1 cellular context compared by ENCODE assay signal in the genomic region with DNA sequence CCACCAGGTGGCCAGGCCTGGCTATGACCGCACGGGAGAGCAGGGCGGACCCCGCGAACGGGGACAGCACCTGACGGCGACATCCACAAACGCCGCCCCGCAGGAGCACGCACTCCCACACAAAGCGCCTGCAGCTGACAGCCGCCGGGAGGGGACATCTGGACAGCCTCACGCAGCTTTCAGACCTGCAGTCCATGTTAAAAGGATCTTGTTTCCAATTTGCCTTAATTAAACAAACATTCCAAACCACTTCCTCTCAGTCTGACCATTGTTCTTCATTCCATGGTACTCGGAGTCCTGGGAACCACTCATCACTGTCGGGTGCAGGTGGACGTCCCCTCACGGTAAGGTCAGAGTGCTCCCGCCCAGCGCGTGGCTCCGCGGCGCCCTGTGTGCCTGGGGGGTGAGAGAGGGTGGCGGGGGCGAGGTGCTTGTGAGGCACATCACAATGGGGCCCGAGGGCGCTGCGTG.
TF ChIP-seq lines count a peak whose summit lies in the region.

No MANE protein-coding gene starts in this region.

TF ChIP-seq in WTC11, 78 proteins besides CTCF, POLR2A, EP300 and RAD21 (continued from another document):
- TF ChIP-seq, protein P1, sequence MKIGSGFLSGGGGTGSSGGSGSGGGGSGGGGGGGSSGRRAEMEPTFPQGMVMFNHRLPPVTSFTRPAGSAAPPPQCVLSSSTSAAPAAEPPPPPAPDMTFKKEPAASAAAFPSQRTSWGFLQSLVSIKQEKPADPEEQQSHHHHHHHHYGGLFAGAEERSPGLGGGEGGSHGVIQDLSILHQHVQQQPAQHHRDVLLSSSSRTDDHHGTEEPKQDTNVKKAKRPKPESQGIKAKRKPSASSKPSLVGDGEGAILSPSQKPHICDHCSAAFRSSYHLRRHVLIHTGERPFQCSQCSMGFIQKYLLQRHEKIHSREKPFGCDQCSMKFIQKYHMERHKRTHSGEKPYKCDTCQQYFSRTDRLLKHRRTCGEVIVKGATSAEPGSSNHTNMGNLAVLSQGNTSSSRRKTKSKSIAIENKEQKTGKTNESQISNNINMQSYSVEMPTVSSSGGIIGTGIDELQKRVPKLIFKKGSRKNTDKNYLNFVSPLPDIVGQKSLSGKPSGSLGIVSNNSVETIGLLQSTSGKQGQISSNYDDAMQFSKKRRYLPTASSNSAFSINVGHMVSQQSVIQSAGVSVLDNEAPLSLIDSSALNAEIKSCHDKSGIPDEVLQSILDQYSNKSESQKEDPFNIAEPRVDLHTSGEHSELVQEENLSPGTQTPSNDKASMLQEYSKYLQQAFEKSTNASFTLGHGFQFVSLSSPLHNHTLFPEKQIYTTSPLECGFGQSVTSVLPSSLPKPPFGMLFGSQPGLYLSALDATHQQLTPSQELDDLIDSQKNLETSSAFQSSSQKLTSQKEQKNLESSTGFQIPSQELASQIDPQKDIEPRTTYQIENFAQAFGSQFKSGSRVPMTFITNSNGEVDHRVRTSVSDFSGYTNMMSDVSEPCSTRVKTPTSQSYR (CRISPR knock-in tag; IDR thresholded peaks at IDR 0.05), result no peak
- no peak for TF ChIP-seq ZNF423 (CRISPR knock-in tag; IDR thresholded peaks at IDR 0.05)
- no peak for TF ChIP-seq NR3C1 (CRISPR knock-in tag; conservative IDR thresholded peaks at IDR 0.05; ENCODE audit: low read depth)
- no peak for TF ChIP-seq GTF2I (CRISPR knock-in tag; conservative IDR thresholded peaks at IDR 0.05)
- TF ChIP-seq SP1 (CRISPR knock-in tag; conservative IDR thresholded peaks at IDR 0.05), result no peak
- no peak for TF ChIP-seq ZNF263 (CRISPR knock-in tag; IDR thresholded peaks at IDR 0.05; ENCODE audit: low read depth)
- no peak for TF ChIP-seq ZNF671 (CRISPR knock-in tag; IDR thresholded peaks at IDR 0.05)
- TF ChIP-seq IRF2 (CRISPR knock-in tag; IDR thresholded peaks at IDR 0.05; ENCODE audit: borderline replicate concordance, low read depth), result no peak
- TF ChIP-seq, protein P2, sequence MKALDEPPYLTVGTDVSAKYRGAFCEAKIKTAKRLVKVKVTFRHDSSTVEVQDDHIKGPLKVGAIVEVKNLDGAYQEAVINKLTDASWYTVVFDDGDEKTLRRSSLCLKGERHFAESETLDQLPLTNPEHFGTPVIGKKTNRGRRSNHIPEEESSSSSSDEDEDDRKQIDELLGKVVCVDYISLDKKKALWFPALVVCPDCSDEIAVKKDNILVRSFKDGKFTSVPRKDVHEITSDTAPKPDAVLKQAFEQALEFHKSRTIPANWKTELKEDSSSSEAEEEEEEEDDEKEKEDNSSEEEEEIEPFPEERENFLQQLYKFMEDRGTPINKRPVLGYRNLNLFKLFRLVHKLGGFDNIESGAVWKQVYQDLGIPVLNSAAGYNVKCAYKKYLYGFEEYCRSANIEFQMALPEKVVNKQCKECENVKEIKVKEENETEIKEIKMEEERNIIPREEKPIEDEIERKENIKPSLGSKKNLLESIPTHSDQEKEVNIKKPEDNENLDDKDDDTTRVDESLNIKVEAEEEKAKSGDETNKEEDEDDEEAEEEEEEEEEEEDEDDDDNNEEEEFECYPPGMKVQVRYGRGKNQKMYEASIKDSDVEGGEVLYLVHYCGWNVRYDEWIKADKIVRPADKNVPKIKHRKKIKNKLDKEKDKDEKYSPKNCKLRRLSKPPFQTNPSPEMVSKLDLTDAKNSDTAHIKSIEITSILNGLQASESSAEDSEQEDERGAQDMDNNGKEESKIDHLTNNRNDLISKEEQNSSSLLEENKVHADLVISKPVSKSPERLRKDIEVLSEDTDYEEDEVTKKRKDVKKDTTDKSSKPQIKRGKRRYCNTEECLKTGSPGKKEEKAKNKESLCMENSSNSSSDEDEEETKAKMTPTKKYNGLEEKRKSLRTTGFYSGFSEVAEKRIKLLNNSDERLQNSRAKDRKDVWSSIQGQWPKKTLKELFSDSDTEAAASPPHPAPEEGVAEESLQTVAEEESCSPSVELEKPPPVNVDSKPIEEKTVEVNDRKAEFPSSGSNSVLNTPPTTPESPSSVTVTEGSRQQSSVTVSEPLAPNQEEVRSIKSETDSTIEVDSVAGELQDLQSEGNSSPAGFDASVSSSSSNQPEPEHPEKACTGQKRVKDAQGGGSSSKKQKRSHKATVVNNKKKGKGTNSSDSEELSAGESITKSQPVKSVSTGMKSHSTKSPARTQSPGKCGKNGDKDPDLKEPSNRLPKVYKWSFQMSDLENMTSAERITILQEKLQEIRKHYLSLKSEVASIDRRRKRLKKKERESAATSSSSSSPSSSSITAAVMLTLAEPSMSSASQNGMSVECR (CRISPR knock-in tag; IDR thresholded peaks at IDR 0.05; ENCODE audit: borderline replicate concordance), result no peak
